1 cellular context compared by ENCODE assay signal in the genomic region with DNA sequence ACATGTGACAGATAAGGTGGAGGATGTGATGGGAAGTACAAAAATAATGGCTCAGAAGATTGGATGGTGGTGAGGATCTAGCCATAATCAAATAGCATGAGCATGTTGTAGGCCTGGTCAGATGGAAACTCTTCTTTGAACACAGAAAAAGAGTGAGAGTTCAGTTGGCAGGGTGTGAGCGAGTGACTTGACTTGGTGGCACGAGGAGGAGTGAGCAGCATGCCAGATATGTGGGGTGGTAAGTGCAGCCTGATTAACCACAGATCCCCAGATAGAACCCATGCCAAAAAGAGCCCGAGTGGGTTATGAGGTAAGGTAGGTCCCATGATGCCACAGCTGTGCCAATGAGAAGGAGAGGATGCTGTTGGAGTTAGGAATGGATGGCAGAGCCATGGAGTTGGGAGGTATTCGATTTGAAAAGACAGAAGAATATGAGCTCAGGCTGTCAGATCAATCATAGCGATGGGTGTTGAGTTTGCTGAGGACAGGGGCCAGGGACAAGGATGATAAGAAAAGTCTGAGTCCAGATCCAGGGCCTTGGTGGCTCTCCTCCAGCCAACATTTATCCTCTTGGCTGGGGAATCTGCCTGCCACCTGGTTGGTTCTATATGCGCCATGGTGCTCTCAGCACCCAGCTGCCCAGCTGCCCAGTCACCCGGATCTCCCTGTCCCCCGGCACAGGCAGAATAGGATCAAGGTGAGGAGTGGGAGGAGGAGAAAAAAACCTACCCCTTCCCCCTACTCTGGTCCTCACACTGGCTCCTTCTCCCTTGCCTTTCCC.
TF ChIP-seq lines count a peak whose summit lies in the region.

No MANE protein-coding gene starts in this region.

TF ChIP-seq in K562, 482 proteins besides CTCF, POLR2A, EP300 and RAD21:
- TF ChIP-seq HSF4 (CRISPR knock-in tag; IDR thresholded peaks at IDR 0.05; ENCODE audit: borderline replicate concordance) = no peak
- 0 out of 2 replicates have a peak, but pooled peaks have one; percentile 19 for TF ChIP-seq ESRRA (IDR thresholded peaks at IDR 0.05; ENCODE audit: borderline replicate concordance, low read depth)
- TF ChIP-seq CBX3 (IDR thresholded peaks at IDR 0.05; ENCODE audit: borderline replicate concordance in 1 of 2, low read length in 2 of 2) = no peak
- TF ChIP-seq RCOR1 (IDR thresholded peaks at IDR 0.05; ENCODE audit: borderline replicate concordance in 1 of 2, low read depth in 2 of 2, low read length in 2 of 2) = 0 out of 4 replicates have a peak, but pooled peaks of 1 of the 2 experiments have one; percentile 9
- no peak for TF ChIP-seq CBX8 (IDR thresholded peaks at IDR 0.05; ENCODE audit: borderline replicate concordance, extremely low read depth, low read depth, low read length, poor library complexity, severe bottlenecking)
- no peak for TF ChIP-seq NFE2 (IDR thresholded peaks at IDR 0.05; ENCODE audit: low read depth)
- no peak for TF ChIP-seq HNRNPK (IDR thresholded peaks at IDR 0.05; ENCODE audit: low read depth, low read length, poor library complexity, severe bottlenecking)
- TF ChIP-seq ZEB2 (IDR thresholded peaks at IDR 0.05) = no peak
- TF ChIP-seq, protein P1, sequence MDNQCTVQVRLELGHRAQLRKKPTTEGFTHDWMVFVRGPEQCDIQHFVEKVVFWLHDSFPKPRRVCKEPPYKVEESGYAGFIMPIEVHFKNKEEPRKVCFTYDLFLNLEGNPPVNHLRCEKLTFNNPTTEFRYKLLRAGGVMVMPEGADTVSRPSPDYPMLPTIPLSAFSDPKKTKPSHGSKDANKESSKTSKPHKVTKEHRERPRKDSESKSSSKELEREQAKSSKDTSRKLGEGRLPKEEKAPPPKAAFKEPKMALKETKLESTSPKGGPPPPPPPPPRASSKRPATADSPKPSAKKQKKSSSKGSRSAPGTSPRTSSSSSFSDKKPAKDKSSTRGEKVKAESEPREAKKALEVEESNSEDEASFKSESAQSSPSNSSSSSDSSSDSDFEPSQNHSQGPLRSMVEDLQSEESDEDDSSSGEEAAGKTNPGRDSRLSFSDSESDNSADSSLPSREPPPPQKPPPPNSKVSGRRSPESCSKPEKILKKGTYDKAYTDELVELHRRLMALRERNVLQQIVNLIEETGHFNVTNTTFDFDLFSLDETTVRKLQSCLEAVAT (IDR thresholded peaks at IDR 0.05) = no peak
- no peak for TF ChIP-seq KDM4B (IDR thresholded peaks at IDR 0.05; ENCODE audit: borderline replicate concordance in 2 of 2, low read depth in 1 of 2)
- no peak for TF ChIP-seq C11orf30 (IDR thresholded peaks at IDR 0.05; ENCODE audit: low read depth)
